ENCODE assay signal across 9 cellular contexts in the genomic region with DNA sequence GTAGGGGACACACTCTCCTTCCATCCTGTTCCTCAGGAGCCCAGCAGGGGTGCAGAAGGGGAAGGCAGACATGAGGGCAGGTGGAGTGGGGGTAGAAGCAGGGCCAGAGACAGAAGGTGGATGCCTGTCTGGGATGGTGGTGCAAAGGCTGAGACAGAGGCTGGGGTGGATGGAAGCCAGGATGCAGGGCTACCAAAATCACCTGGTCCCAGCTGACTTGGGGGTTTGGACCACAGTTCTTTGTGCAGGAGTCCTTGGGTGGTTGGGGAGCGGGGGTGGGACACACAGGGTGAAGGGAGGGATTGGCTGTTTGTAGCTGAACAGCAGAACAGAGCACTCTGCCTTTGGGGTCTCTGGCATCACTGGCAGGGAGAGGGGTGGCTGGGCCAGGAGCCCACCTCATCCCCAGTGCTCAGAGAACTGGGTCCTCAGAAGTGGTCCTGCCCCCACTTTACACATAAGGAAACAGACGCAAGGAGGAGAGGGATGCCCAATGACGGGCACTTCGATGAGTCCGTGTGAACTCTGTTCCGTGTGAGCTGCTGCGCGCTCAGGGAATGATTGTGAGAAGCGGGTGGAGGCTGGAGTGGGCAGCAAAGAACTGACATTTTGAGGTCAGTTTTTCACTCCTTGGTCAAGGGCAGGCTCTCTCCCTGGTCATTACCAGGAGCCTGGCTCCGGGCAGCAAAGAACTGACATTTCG. TPM values are rescaled to one million over a fixed set of nuclear protein-coding genes. Genes with fewer than 3 reads are reported as not detected.
A peak's percentile ranks its signal among the peaks of the same experiment; 100 is the strongest.
DNase-seq lines count a peak whose midpoint lies in the region; ATAC-seq and TF ChIP-seq lines count a peak whose summit lies in the region.
"Had no signal": no experiment of that assay in that cellular context is flagged by ENCODE, and none has a peak within 500 bp of the region (broad histone marks: within the 10 kb centered on the region; RNA-seq: fewer than 3 reads in every experiment).

No MANE protein-coding gene starts in this region.

- H3K9me3 Mint-ChIP-seq in stimulated activated effector memory CD8-positive, alpha-beta T cell treated with anti-CD3 and anti-CD28 coated beads, Interleukin-12 subunit alpha, Interleukin-12 subunit beta, amount 100 ng/mL, for 72 hours = no peaks in the 10 kb centered on the region
- H3K9me3 Mint-ChIP-seq: activated CD4-positive, alpha-beta T cell treated with anti-CD3 and anti-CD28 coated beads, Interleukin-2, amount 10 ng/mL, durations not matched to agents 24 days and 14 days had no signal

- H3K4me3 Mint-ChIP-seq in stimulated activated effector memory CD8-positive, alpha-beta T cell treated with anti-CD3 and anti-CD28 coated beads, Interleukin-12 subunit alpha, Interleukin-12 subunit beta, amount 100 ng/mL, for 72 hours = no peak overlapping the region
- H3K4me3 Mint-ChIP-seq: activated CD4-positive, alpha-beta T cell treated with anti-CD3 and anti-CD28 coated beads, Interleukin-2, amount 10 ng/mL, durations not matched to agents 24 days and 14 days had no signal

- H3K27ac ChIP-seq in GM23248 = peak overlapping the region; percentile 27
- peak overlapping the region; percentile 94 to 98 for H3K27ac ChIP-seq in breast epithelium
- peak overlapping the region in 2 of 3 donors; percentile 6 to 56 for H3K27ac ChIP-seq in right lobe of liver

- H3K79me2 ChIP-seq in GM23248 (ENCODE audit: insufficient read depth) = peaks cover 78% of the 10 kb centered on the region

- H3K4me1 Mint-ChIP-seq in stimulated activated effector memory CD8-positive, alpha-beta T cell treated with anti-CD3 and anti-CD28 coated beads, Interleukin-12 subunit alpha, Interleukin-12 subunit beta, amount 100 ng/mL, for 72 hours = peaks cover 6% of the 10 kb centered on the region
- H3K4me1 Mint-ChIP-seq: activated CD4-positive, alpha-beta T cell treated with anti-CD3 and anti-CD28 coated beads, Interleukin-2, amount 10 ng/mL, durations not matched to agents 24 days and 14 days had no signal

- 0 out of 2 replicates have a peak, but pooled peaks cover 2% of the 10 kb centered on the region for H4K20me1 ChIP-seq in GM23248 (ENCODE audit: insufficient read depth)

- ATAC-seq in right lobe of liver (no peak), GM19328 (IDR thresholded peaks at IDR 0.05; ENCODE audit: unreplicated experiment) (no peak), HG02678 (IDR thresholded peaks at IDR 0.05; ENCODE audit: unreplicated experiment) (no peak)
- ATAC-seq in stimulated activated effector memory CD8-positive, alpha-beta T cell treated with anti-CD3 and anti-CD28 coated beads, Interleukin-12 subunit alpha, Interleukin-12 subunit beta, amount 100 ng/mL, for 72 hours = no peak

- H3K36me3 ChIP-seq in GM23248 (ENCODE audit: low read depth) (peaks cover 12% of the 10 kb centered on the region), breast epithelium (no peaks in the 10 kb centered on the region), right lobe of liver (peaks cover 0 to 11% (median 1%) of the 10 kb centered on the region in 4 donors)

- peak overlapping the region; percentile 87 for H3K4me3 ChIP-seq in GM23248
- H3K4me3 ChIP-seq in breast epithelium = peak overlapping the region; percentile 46 to 75 (median 57)
- H3K4me3 ChIP-seq in right lobe of liver = peak overlapping the region; percentile 22 to 40 (median 31)

- no peaks in the 10 kb centered on the region for H3K9me3 ChIP-seq in GM23248 (ENCODE audit: low read depth)
- no peaks in the 10 kb centered on the region for H3K9me3 ChIP-seq in breast epithelium
- no peaks in the 10 kb centered on the region for H3K9me3 ChIP-seq in right lobe of liver

- no peak for TF ChIP-seq CTCF in breast epithelium (IDR thresholded peaks at IDR 0.05)
- no peak for TF ChIP-seq CTCF in right lobe of liver (IDR thresholded peaks at IDR 0.05)

- DNase-seq in GM23248 (peak; percentile 25), breast epithelium (ENCODE audit: low spot score in 2 of 2) (no peak), right lobe of liver (peak in 1 of 3 donors; percentile 30), NOMO-1 treated with dmso at 0.1 percent for 144 hours (lab: John Stamatoyannopoulos, UW; ENCODE audit: unreplicated experiment) (no peak), pons (ENCODE audit: low spot score) (no peak)
- DNase-seq in stimulated activated effector memory CD8-positive, alpha-beta T cell treated with anti-CD3 and anti-CD28 coated beads, Interleukin-12 subunit alpha, Interleukin-12 subunit beta, amount 100 ng/mL, for 72 hours (ENCODE audit: low spot score in 2 of 2) = no peak
- DNase-seq: activated CD4-positive, alpha-beta T cell treated with anti-CD3 and anti-CD28 coated beads, Interleukin-2, amount 10 ng/mL, durations not matched to agents 24 days and 14 days had no signal

- H3K27me3 ChIP-seq in GM23248 (replicated peaks; ENCODE audit: insufficient read depth) (no peaks in the 10 kb centered on the region), breast epithelium (no peaks in the 10 kb centered on the region), right lobe of liver (no peaks in the 10 kb centered on the region)

- intact Hi-C loops in breast epithelium (cut with DNase I; ENCODE audit: low total_unique reads) (no loop called here), right lobe of liver (cut with DNase I) (no loop called here)

- H3K9ac ChIP-seq in GM23248 = peak overlapping the region; percentile 79

- H3K36me3 Mint-ChIP-seq in stimulated activated effector memory CD8-positive, alpha-beta T cell treated with anti-CD3 and anti-CD28 coated beads, Interleukin-12 subunit alpha, Interleukin-12 subunit beta, amount 100 ng/mL, for 72 hours = peaks cover 32% of the 10 kb centered on the region

- peak overlapping the region; percentile 26 for H3K27ac Mint-ChIP-seq in stimulated activated effector memory CD8-positive, alpha-beta T cell treated with anti-CD3 and anti-CD28 coated beads, Interleukin-12 subunit alpha, Interleukin-12 subunit beta, amount 100 ng/mL, for 72 hours
- H3K27ac Mint-ChIP-seq: activated CD4-positive, alpha-beta T cell treated with anti-CD3 and anti-CD28 coated beads, Interleukin-2, amount 10 ng/mL, durations not matched to agents 24 days and 14 days had no signal

- 83 to 91% methylated on average over 11 of the region's 11 CpGs for WGBS in GM23248 (ENCODE audit: low coverage in 1 of 2, low lambda C conversion rate in 2 of 2, missing lambda C conversion rate in 2 of 2), 2 experiments
- WGBS in right lobe of liver (ENCODE audit: insufficient coverage, low coverage, low lambda C conversion rate, missing lambda C conversion rate) = 65% methylated on average over 7 of the region's 11 CpGs

- H3K9me2 ChIP-seq in GM23248 (ENCODE audit: insufficient read depth) = no peaks in the 10 kb centered on the region

- peaks cover 52% of the 10 kb centered on the region for H3F3A ChIP-seq in GM23248 (ENCODE audit: insufficient read depth)

- in situ Hi-C loops in GM23248 (cut with MboI) = no loop called here

- peaks cover 34% of the 10 kb centered on the region for H3K4me1 ChIP-seq in GM23248 (ENCODE audit: insufficient read depth)
- H3K4me1 ChIP-seq in breast epithelium = peaks cover 0 to 11% of the 10 kb centered on the region in 2 donors
- H3K4me1 ChIP-seq in right lobe of liver = no peaks in the 10 kb centered on the region

- peak overlapping the region; percentile 78 for H3K4me2 ChIP-seq in GM23248 (ENCODE audit: unreplicated experiment)

- TF ChIP-seq POLR2A in breast epithelium (IDR thresholded peaks at IDR 0.05) (no peak), right lobe of liver (IDR thresholded peaks at IDR 0.05) (no peak)

- H2AFZ ChIP-seq in GM23248 = no peak overlapping the region

RNA-seq across cellular contexts. Expression of a gene that starts 1.8 kb away (rescaled TPM):
- total RNA-seq in GM23248 (2014; rRNA removed; shearing (Covaris generic)) = 2,401 and 2,613 TPM in 2 replicates
- 1,454 and 1,484 TPM in 2 replicates for polyA plus RNA-seq in GM23248 (2016; fragmentation: Nextera tagmentation; extraction: Ambion mirVana)
- total RNA-seq in breast epithelium (1,000 to 10,000 TPM in 2 of 3 donors, 100 to 1,000 TPM in 1; 602 to 1,663 (median 1,380) TPM), right lobe of liver (100 to 1,000 TPM in 4 of 6 experiments, 10 to 100 TPM in 2; 41.2 to 158 (median 112) TPM)

RNA-seq across cellular contexts. Expression of a gene that starts 22.4 kb away (rescaled TPM):
- 15.7 TPM in 2 replicates for total RNA-seq in GM23248 (2014; rRNA removed; shearing (Covaris generic))
- polyA plus RNA-seq in GM23248 (2016; fragmentation: Nextera tagmentation; extraction: Ambion mirVana) = 11.6 and 13.1 TPM in 2 replicates
- total RNA-seq in breast epithelium = 10 to 100 TPM; 45.2 to 86.7 (median 49.5) TPM
- 10 to 100 TPM; 24.6 to 49.9 (median 35.5) TPM for total RNA-seq in right lobe of liver

RNA-seq across cellular contexts. Expression of a gene that starts 30.9 kb away (rescaled TPM):
- 58.8 and 68.7 TPM in 2 replicates for total RNA-seq in GM23248 (2014; rRNA removed; shearing (Covaris generic))
- 29.7 and 31.6 TPM in 2 replicates for polyA plus RNA-seq in GM23248 (2016; fragmentation: Nextera tagmentation; extraction: Ambion mirVana)
- total RNA-seq in breast epithelium (10 to 100 TPM; 43.2 to 51.5 (median 44.2) TPM), right lobe of liver (10 to 100 TPM; 19.3 to 28.5 (median 25.8) TPM)

RNA-seq across cellular contexts. Expression of a gene that starts 31.5 kb away (rescaled TPM):
- total RNA-seq in GM23248 (2014; rRNA removed; shearing (Covaris generic)) = 5.8 and 13.9 TPM in 2 replicates
- 11.3 and 12.6 TPM in 2 replicates for polyA plus RNA-seq in GM23248 (2016; fragmentation: Nextera tagmentation; extraction: Ambion mirVana)
- total RNA-seq in breast epithelium (10 to 100 TPM; 12.3 to 13.3 (median 12.5) TPM), right lobe of liver (1 to 10 TPM; 5.6 to 9.4 (median 7.3) TPM)

RNA-seq across cellular contexts. Expression of a gene that starts 56.9 kb away (rescaled TPM):
- total RNA-seq in GM23248 (2014; rRNA removed; shearing (Covaris generic)) = 124 and 140 TPM in 2 replicates
- 116 and 120 TPM in 2 replicates for polyA plus RNA-seq in GM23248 (2016; fragmentation: Nextera tagmentation; extraction: Ambion mirVana)
- total RNA-seq in breast epithelium = 10 to 100 TPM; 76.8 to 92.2 (median 86.2) TPM
- total RNA-seq in right lobe of liver = 10 to 100 TPM; 22.2 to 39.1 (median 29.3) TPM

Comparison
In these comparisons a context has a peak if more than half of its experiments do, and no peak if none do; other contexts are left out.
1. H3K27ac ChIP-seq: peak in every context shown above with its lines; median percentile 96 in breast epithelium; 31 in right lobe of liver; 27 in GM23248.
2. H3K4me3 ChIP-seq: peak in every context shown above with its lines; median percentile 87 in GM23248; 57 in breast epithelium; 31 in right lobe of liver.